ENCODE assay signal across 2 cellular contexts in genomic region chr5:141947366-141947765, GRCh38.
TF ChIP-seq lines count a peak whose summit lies in the region.

No MANE protein-coding gene starts in this region.

TF ChIP-seq in liver, 16 proteins besides CTCF, POLR2A, EP300 and RAD21:
- TF ChIP-seq NR2F2 (IDR thresholded peaks at IDR 0.05) (peak; percentile 88), ATF3 (IDR thresholded peaks at IDR 0.05) (no peak)
TF ChIP-seq in liver: peak in this region for 1.

TF ChIP-seq in HepG2, 621 proteins besides CTCF, POLR2A, EP300 and RAD21:
- TF ChIP-seq SMAD9 (CRISPR knock-in tag; IDR thresholded peaks at IDR 0.05) (no peak), KDM6A (CRISPR knock-in tag; IDR thresholded peaks at IDR 0.05; ENCODE audit: low read depth) (no peak), ZNF616 (CRISPR knock-in tag; IDR thresholded peaks at IDR 0.05; ENCODE audit: low read depth) (no peak), HOXA5 (CRISPR knock-in tag; IDR thresholded peaks at IDR 0.05) (no peak)
